21 cellular contexts compared by ENCODE assay signal in the genomic region with DNA sequence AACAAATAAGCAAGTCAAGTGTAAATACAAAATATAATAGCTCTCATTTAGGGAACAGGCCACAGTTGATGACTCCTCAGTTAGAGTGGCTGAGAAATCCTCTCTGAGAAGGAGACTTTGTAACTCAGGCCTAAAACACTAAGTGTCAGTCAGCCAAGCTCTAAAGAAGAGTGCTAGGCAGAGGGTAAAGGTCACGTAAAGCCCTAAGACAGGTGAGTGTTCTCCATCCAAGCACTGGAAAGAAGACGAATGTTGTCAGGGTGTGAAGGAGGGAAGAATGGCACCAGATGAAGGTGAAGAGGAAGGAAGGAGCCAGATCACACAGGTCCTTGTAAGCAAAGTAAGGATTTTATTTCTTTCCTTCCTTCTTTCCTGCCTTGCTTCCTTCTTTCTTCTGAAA. TPM values are rescaled to one million over a fixed set of nuclear protein-coding genes. Genes with fewer than 3 reads are reported as not detected.
DNase-seq lines count a peak whose midpoint lies in the region; ATAC-seq and TF ChIP-seq lines count a peak whose summit lies in the region.
"Had no signal": no experiment of that assay in that cellular context is flagged by ENCODE, and none has a peak within 500 bp of the region (broad histone marks: within the 10 kb centered on the region; RNA-seq: fewer than 3 reads in every experiment).

No MANE protein-coding gene starts in this region.

- no peak overlapping the region for H2BK120ac ChIP-seq in trophoblast cell (ENCODE audit: insufficient read depth, low read length, poor library complexity)

- H3K27ac Mint-ChIP-seq in Caco-2 (ENCODE audit: unreplicated experiment) = peak overlapping the region; percentile 16
- H3K27ac Mint-ChIP-seq: CD14-positive monocyte; CD4-positive, alpha-beta T cell; CD8-positive, alpha-beta memory T cell; GM23338; H9 had no signal

- H3K79me1 ChIP-seq in trophoblast cell (ENCODE audit: low read length) = no peaks in the 10 kb centered on the region

- H3K27me3 Mint-ChIP-seq in Caco-2 (ENCODE audit: insufficient read depth, unreplicated experiment) = no peaks in the 10 kb centered on the region

- no peak overlapping the region for H3K4ac ChIP-seq in trophoblast cell (ENCODE audit: low read depth, low read length)

- no peak overlapping the region for H2BK5ac ChIP-seq in trophoblast cell (ENCODE audit: low read depth, low read length, poor library complexity)

- H2BK12ac ChIP-seq in trophoblast cell (ENCODE audit: low read length) = no peak overlapping the region

- H3K4me3 ChIP-seq in Caco-2 (ENCODE audit: low read depth, low read length) (no peak overlapping the region), OCI-LY3 (ENCODE audit: low read length) (no peak overlapping the region), left lung (no peak overlapping the region), trophoblast cell (ENCODE audit: low read depth, low read length) (no peak overlapping the region)
- H3K4me3 ChIP-seq: A549; BLaER1 treated with 17β-estradiol and CSF1 and Interleukin-3, amounts not matched to agents 10 nM and 100 nM; GM23338 had no signal

- intact Hi-C loops in Caco-2 (cut with micrococcal nuclease; ENCODE audit: unreplicated experiment) (loop anchor here (10.0 kb wide), 1 partner anchor 473 kb away; no protein-coding TSS in a partner anchor), left lung (cut with DNase I) (no loop called here)

- H3K9ac ChIP-seq in OCI-LY3 (ENCODE audit: low read length) = peak overlapping the region; percentile 1; the same call in 1 of the 2 replicates
- H3K9ac ChIP-seq in trophoblast cell (ENCODE audit: low read length) = peak overlapping the region; percentile 57
- H3K9ac ChIP-seq: BLaER1 treated with 17β-estradiol and CSF1 and Interleukin-3, amounts not matched to agents 10 nM and 100 nM had no signal

- peaks cover 35% of the 10 kb centered on the region for H3K4me1 ChIP-seq in Caco-2
- peaks cover 22% of the 10 kb centered on the region for H3K4me1 ChIP-seq in OCI-LY3 (ENCODE audit: low read length)
- peaks cover 0 to 3% of the 10 kb centered on the region in 2 donors for H3K4me1 ChIP-seq in left lung
- no peaks in the 10 kb centered on the region for H3K4me1 ChIP-seq in trophoblast cell (ENCODE audit: control insufficient read depth in 1 of 2, insufficient read depth in 2 of 2, low read length in 2 of 2)
- H3K4me1 ChIP-seq: A549, BE2C had no signal

- BruUV-seq in Caco-2 (replicated peaks; lab: Mats Ljungman, UMichigan) = no TSS peak

- no peak overlapping the region for H3K18ac ChIP-seq in trophoblast cell (ENCODE audit: low read length)

- TF ChIP-seq CTCF in Caco-2 (IDR thresholded peaks at IDR 0.05; ENCODE audit: insufficient read depth in 1 of 2, low read depth in 1 of 2, low read length in 1 of 2, severe bottlenecking in 1 of 2, unreplicated experiment in 1 of 2) (no peak), OCI-LY3 (IDR thresholded peaks at IDR 0.05; ENCODE audit: low read depth, low read length) (no peak), left lung (IDR thresholded peaks at IDR 0.05) (no peak)

- H4K8ac ChIP-seq in trophoblast cell (ENCODE audit: low read depth, low read length) = no peak overlapping the region

- no peak overlapping the region for H4K12ac ChIP-seq in trophoblast cell (ENCODE audit: low read depth, low read length)

- CTCF ChIA-PET in Caco-2 (lab: Charles Lee) = interaction anchor here (0.6 to 2.2 kb wide), 7 partner anchors 23 to 328 kb away, joined by 3 to 42 read pairs (median 3); a partner anchor contains a TSS

- H3K23ac ChIP-seq in trophoblast cell (ENCODE audit: low read length) = no peak overlapping the region

- no peak overlapping the region for H4K91ac ChIP-seq in trophoblast cell (ENCODE audit: low read depth, low read length)

- no peak overlapping the region for H2AK5ac ChIP-seq in trophoblast cell (ENCODE audit: low read length)

- H3K27ac ChIP-seq in OCI-LY3 (ENCODE audit: low read length) (no peak overlapping the region), left lung (no peak overlapping the region), trophoblast cell (ENCODE audit: low read depth, low read length) (no peak overlapping the region)
- H3K27ac ChIP-seq: A549; BLaER1 treated with 17β-estradiol and CSF1 and Interleukin-3, amounts not matched to agents 10 nM and 100 nM had no signal

- H3K79me2 ChIP-seq in OCI-LY3 (ENCODE audit: low read length) (no peaks in the 10 kb centered on the region), trophoblast cell (ENCODE audit: control insufficient read depth, insufficient read depth, low read length, poor library complexity) (no peaks in the 10 kb centered on the region)

- POLR2A ChIA-PET in Caco-2 (lab: Charles Lee) = no interaction called here

- no peaks in the 10 kb centered on the region for H3K27me3 ChIP-seq in Caco-2 (replicated peaks; ENCODE audit: control insufficient read depth, insufficient read depth, low read length)
- peaks cover 15% of the 10 kb centered on the region; the same call in 1 of the 2 replicates for H3K27me3 ChIP-seq in OCI-LY3 (ENCODE audit: low read depth, low read length)
- peaks cover 0 to 11% of the 10 kb centered on the region in 2 donors for H3K27me3 ChIP-seq in left lung
- no peaks in the 10 kb centered on the region for H3K27me3 ChIP-seq in trophoblast cell (ENCODE audit: insufficient read depth, low read length)
- H3K27me3 ChIP-seq: BE2C; BLaER1 treated with 17β-estradiol and CSF1 and Interleukin-3, amounts not matched to agents 10 nM and 100 nM had no signal

- peaks cover 30% of the 10 kb centered on the region for H3K4me1 Mint-ChIP-seq in Caco-2 (ENCODE audit: low read depth, unreplicated experiment)
- H3K4me1 Mint-ChIP-seq: CD8-positive, alpha-beta memory T cell had no signal

- H4K20me1 ChIP-seq in OCI-LY3 (ENCODE audit: insufficient read depth, low read length) = no peaks in the 10 kb centered on the region
- H4K20me1 ChIP-seq: BLaER1 treated with 17β-estradiol and CSF1 and Interleukin-3, amounts not matched to agents 10 nM and 100 nM had no signal

- peak overlapping the region; percentile 13 for H3K4me3 Mint-ChIP-seq in Caco-2 (ENCODE audit: unreplicated experiment)
- H3K4me3 Mint-ChIP-seq: CD14-positive monocyte; CD4-positive, alpha-beta T cell; CD8-positive, alpha-beta memory T cell; GM23338; H9 had no signal

- ATAC-seq in left lung (peak; percentile 37), GM21360 (IDR thresholded peaks at IDR 0.05; ENCODE audit: unreplicated experiment) (no peak), GM21723 (IDR thresholded peaks at IDR 0.05; ENCODE audit: unreplicated experiment) (no peak)
- ATAC-seq: A549, GM23338, HCT116 had no signal

- no peaks in the 10 kb centered on the region for H3K36me3 Mint-ChIP-seq in Caco-2 (ENCODE audit: insufficient read depth, unreplicated experiment)
- H3K36me3 Mint-ChIP-seq: CD14-positive monocyte; CD8-positive, alpha-beta memory T cell had no signal

- no peaks in the 10 kb centered on the region for H3K9me3 ChIP-seq in Caco-2
- no peaks in the 10 kb centered on the region for H3K9me3 ChIP-seq in OCI-LY3 (ENCODE audit: insufficient read depth, low read length)
- H3K9me3 ChIP-seq in left lung = no peaks in the 10 kb centered on the region
- no peaks in the 10 kb centered on the region for H3K9me3 ChIP-seq in trophoblast cell (ENCODE audit: insufficient read depth, low read depth, low read length)
- H3K9me3 ChIP-seq: A549; BE2C; BLaER1 treated with 17β-estradiol and CSF1 and Interleukin-3, amounts not matched to agents 10 nM and 100 nM had no signal

- H3K36me3 ChIP-seq in Caco-2 (ENCODE audit: control insufficient read depth, insufficient read depth, low read length) (peaks cover 2% of the 10 kb centered on the region; the same call in 1 of the 2 replicates), OCI-LY3 (replicated peaks; ENCODE audit: low read depth, low read length) (no peaks in the 10 kb centered on the region), left lung (no peaks in the 10 kb centered on the region), trophoblast cell (ENCODE audit: control insufficient read depth in 1 of 2, insufficient read depth in 2 of 2, low read length in 2 of 2) (no peaks in the 10 kb centered on the region)
- H3K36me3 ChIP-seq: BE2C; BLaER1 treated with 17β-estradiol and CSF1 and Interleukin-3, amounts not matched to agents 10 nM and 100 nM had no signal

- no peaks in the 10 kb centered on the region for H3K9me3 Mint-ChIP-seq in Caco-2 (ENCODE audit: unreplicated experiment)
- H3K9me3 Mint-ChIP-seq: CD14-positive monocyte; CD4-positive, alpha-beta T cell; CD8-positive, alpha-beta memory T cell; GM23338; H9 had no signal

- DNase-seq in Caco-2 (no peak), left lung (no peak), trophoblast cell (no peak), NCI-H1092 (lab: John Stamatoyannopoulos, UW) (no peak)
- DNase-seq: 8988T; ACHN; AML-193; BE2C; Calu3; CD4-positive, alpha-beta T cell; CD8-positive, alpha-beta memory T cell; DND-41; H9 had no signal

- H3K14ac ChIP-seq in trophoblast cell (ENCODE audit: low read length) = no peak overlapping the region

- H2AFZ ChIP-seq in OCI-LY3 (ENCODE audit: low read depth, low read length) (peak overlapping the region; percentile 27; the same call in 1 of the 2 replicates), trophoblast cell (ENCODE audit: insufficient read depth, low read length, poor library complexity) (no peak overlapping the region)
- H2AFZ ChIP-seq: GM23338 had no signal

- no peak overlapping the region for H3K4me2 ChIP-seq in OCI-LY3 (ENCODE audit: low read length)
- H3K4me2 ChIP-seq in trophoblast cell (ENCODE audit: low read length) = no peak overlapping the region
- H3K4me2 ChIP-seq: A549, GM23338 had no signal

- WGBS in trophoblast cell (ENCODE audit: extremely low coverage, insufficient coverage, insufficient read length) = no CpG with 5 or more reads among the region's 2 CpGs

RNA-seq across cellular contexts. Expression of a gene that starts 24.3 kb away (rescaled TPM):
- total RNA-seq in Caco-2 (2022) (0.44 and 0.61 TPM in 2 replicates), left lung (under 1 TPM in 1 of 2 donors, not detected in 1; 0.37 TPM)
- polyA plus RNA-seq in trophoblast cell (2013) = not detected in 2 replicates
- total RNA-seq: Calu3 had no signal
- polyA plus RNA-seq: A549 had no signal

RNA-seq across cellular contexts. Expression of a gene that starts 43.8 kb away (rescaled TPM):
- total RNA-seq in Caco-2 (2022) (6.8 TPM in 2 replicates), left lung (10 to 100 TPM; 23.0 to 59.4 TPM)
- 0.18 and 0.19 TPM in 2 replicates for polyA plus RNA-seq in trophoblast cell (2013)
- total RNA-seq: CD4-positive, alpha-beta T cell; CD8-positive, alpha-beta memory T cell had no signal
- polyA plus RNA-seq: CD14-positive monocyte; CD8-positive, alpha-beta memory T cell had no signal
